ENCODE assay signal across 8 cellular contexts in the genomic region with DNA sequence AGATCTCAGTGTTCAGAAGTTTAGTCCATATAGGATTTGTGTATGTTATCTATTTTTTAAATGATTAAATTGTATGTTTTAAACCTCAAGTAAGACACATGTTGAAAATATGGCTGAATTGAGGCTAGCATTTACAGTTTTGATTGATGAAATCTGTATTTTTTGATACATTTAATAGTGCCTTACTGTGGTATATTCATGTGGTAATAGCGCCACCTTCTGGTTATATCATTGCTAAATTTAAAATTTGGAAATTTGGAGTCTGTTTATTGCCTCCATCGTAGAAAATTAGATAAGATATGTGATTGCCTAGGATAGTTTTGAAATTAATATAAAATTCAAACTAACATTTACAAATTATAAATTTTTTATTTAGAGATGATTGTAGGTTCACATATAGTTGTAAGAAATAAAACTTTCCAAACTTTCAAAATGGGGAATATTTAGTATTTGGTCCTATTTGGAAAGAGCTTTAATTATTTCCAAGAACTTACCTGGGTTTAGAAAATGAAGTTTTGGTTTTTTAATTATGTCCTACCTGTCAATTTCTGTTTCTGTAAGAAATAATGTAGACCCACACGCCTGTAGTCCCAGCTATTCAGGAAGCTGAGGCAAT. TPM values are rescaled to one million over a fixed set of nuclear protein-coding genes. Genes with fewer than 3 reads are reported as not detected.
A peak's percentile ranks its signal among the peaks of the same experiment; 100 is the strongest.
DNase-seq lines count a peak whose midpoint lies in the region; ATAC-seq and TF ChIP-seq lines count a peak whose summit lies in the region.

No MANE protein-coding gene starts in this region.

- ATAC-seq in lower lobe of right lung (peak in 1 of 2 donors; percentile 64), HG02938 (IDR thresholded peaks at IDR 0.05; ENCODE audit: unreplicated experiment) (no peak), GM18520 (IDR thresholded peaks at IDR 0.05; ENCODE audit: unreplicated experiment) (no peak)

- no peak overlapping the region for H3K4me3 Mint-ChIP-seq in activated CD4-positive, alpha-beta T cell treated with anti-CD3 and anti-CD28 coated beads, Interleukin-2, amount 10 ng/mL, durations not matched to agents 7 days and 5 days

- H3K36me3 ChIP-seq in lower lobe of right lung, result peaks cover 20% of the 10 kb centered on the region

- H3K4me1 Mint-ChIP-seq in activated CD4-positive, alpha-beta T cell treated with anti-CD3 and anti-CD28 coated beads, Interleukin-2, amount 10 ng/mL, durations not matched to agents 7 days and 5 days, result no peaks in the 10 kb centered on the region

- H3K27ac ChIP-seq in lower lobe of right lung, result no peak overlapping the region

- peak; percentile 66 for TF ChIP-seq CTCF in lower lobe of right lung (IDR thresholded peaks at IDR 0.05)

- DNase-seq in activated CD4-positive, alpha-beta T cell treated with anti-CD3 and anti-CD28 coated beads, Interleukin-2, amount 10 ng/mL, durations not matched to agents 7 days and 5 days, result peak; percentile 24
- DNase-seq in activated CD4-positive, alpha-beta T cell treated with anti-CD3 and anti-CD28 coated beads for 1 hour, result no peak
- peak; percentile 28 for DNase-seq in NCI-H446 treated with DMSO at 0.1 percent for 48 hours (lab: John Stamatoyannopoulos, UW)
- peak; percentile 13 for DNase-seq in cerebellum (ENCODE audit: low spot score)
- DNase-seq in lower lobe of right lung, result no peak
- DNase-seq in HuH-7.5 (ENCODE audit: low spot score), result no peak

- H3K27ac Mint-ChIP-seq in activated CD4-positive, alpha-beta T cell treated with anti-CD3 and anti-CD28 coated beads, Interleukin-2, amount 10 ng/mL, durations not matched to agents 7 days and 5 days, result no peak overlapping the region

- no peaks in the 10 kb centered on the region for H3K27me3 Mint-ChIP-seq in activated CD4-positive, alpha-beta T cell treated with anti-CD3 and anti-CD28 coated beads, Interleukin-2, amount 10 ng/mL, durations not matched to agents 7 days and 5 days

- H3K36me3 Mint-ChIP-seq in activated CD4-positive, alpha-beta T cell treated with anti-CD3 and anti-CD28 coated beads, Interleukin-2, amount 10 ng/mL, durations not matched to agents 7 days and 5 days (ENCODE audit: low read depth), result no peaks in the 10 kb centered on the region

- H3K9me3 ChIP-seq in lower lobe of right lung, result no peaks in the 10 kb centered on the region

- H3K27me3 ChIP-seq in lower lobe of right lung (ENCODE audit: low read depth), result no peaks in the 10 kb centered on the region

- no peaks in the 10 kb centered on the region for H3K9me3 Mint-ChIP-seq in activated CD4-positive, alpha-beta T cell treated with anti-CD3 and anti-CD28 coated beads, Interleukin-2, amount 10 ng/mL, durations not matched to agents 7 days and 5 days

- no peaks in the 10 kb centered on the region for H3K4me1 ChIP-seq in lower lobe of right lung

- POLR2A ChIA-PET in activated CD4-positive, alpha-beta T cell treated with anti-CD3 and anti-CD28 coated beads, Interleukin-2, amount 10 ng/mL, durations not matched to agents 7 days and 5 days (lab: Charles Lee), result interaction anchor here (0.7 kb wide), 2 partner anchors 82 to 100 kb away, joined by 3 read pairs; no protein-coding TSS in a partner anchor

- CTCF ChIA-PET in activated CD4-positive, alpha-beta T cell treated with anti-CD3 and anti-CD28 coated beads, Interleukin-2, amount 10 ng/mL, durations not matched to agents 7 days and 5 days (lab: Charles Lee), result interaction anchor here (0.5 to 2.1 kb wide), 8 partner anchors 28 to 1380 kb away, joined by 3 to 9 read pairs (median 3); no protein-coding TSS in a partner anchor

- intact Hi-C loops in lower lobe of right lung (cut with DNase I), result loop anchor here (5.0 kb wide), 1 partner anchor 93 kb away; no protein-coding TSS in a partner anchor

- H3K4me3 ChIP-seq in lower lobe of right lung, result no peak overlapping the region

RNA-seq across cellular contexts. Expression of a gene that starts 19.1 kb away (rescaled TPM):
- not detected for total RNA-seq in activated CD4-positive, alpha-beta T cell treated with anti-CD3 and anti-CD28 coated beads, Interleukin-2, amount 10 ng/mL, durations not matched to agents 7 days and 5 days
- total RNA-seq in cerebellum (not detected), lower lobe of right lung (not detected)

RNA-seq across cellular contexts. Expression of a gene that starts 26.0 kb away (rescaled TPM):
- not detected for total RNA-seq in activated CD4-positive, alpha-beta T cell treated with anti-CD3 and anti-CD28 coated beads, Interleukin-2, amount 10 ng/mL, durations not matched to agents 7 days and 5 days
- total RNA-seq in cerebellum, result 18.8 TPM
- 45.3 TPM for total RNA-seq in lower lobe of right lung

Comparison
In these comparisons a context has a peak if more than half of its experiments do, and no peak if none do; other contexts are left out.
1. DNase-seq: peak in activated CD4-positive, alpha-beta T cell treated with anti-CD3 and anti-CD28 coated beads, Interleukin-2, amount 10 ng/mL, durations not matched to agents 7 days and 5 days (single experiment), NCI-H446 treated with DMSO at 0.1 percent for 48 hours (single experiment) and cerebellum (single experiment); none in activated CD4-positive, alpha-beta T cell treated with anti-CD3 and anti-CD28 coated beads for 1 hour (single experiment), lower lobe of right lung (single experiment) and HuH-7.5 (single experiment).
2. RNA of a gene that starts 26.0 kb away (total RNA-seq): 45.3 TPM in lower lobe of right lung (single experiment) and 18.8 TPM in cerebellum (single experiment); not detected in activated CD4-positive, alpha-beta T cell treated with anti-CD3 and anti-CD28 coated beads, Interleukin-2, amount 10 ng/mL, durations not matched to agents 7 days and 5 days; every median in the first group is over 10 times any median in the second.